8 cellular contexts compared by ENCODE assay signal in the genomic region with DNA sequence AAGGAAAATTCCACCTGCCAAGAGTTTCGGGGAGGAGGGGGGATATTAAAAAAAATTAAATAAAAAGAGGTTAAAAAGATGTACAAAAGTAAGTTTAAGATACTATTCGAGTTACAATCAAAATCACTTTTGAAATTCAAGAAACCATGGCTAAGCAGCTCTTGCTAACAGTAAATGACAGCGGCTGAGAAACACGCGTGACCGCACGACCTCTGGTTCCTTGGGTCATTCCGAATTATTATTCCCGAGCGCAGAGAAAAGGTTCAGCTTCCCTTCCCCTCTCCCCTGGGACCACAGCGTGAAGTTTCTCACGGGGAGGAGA. TPM values are rescaled to one million over a fixed set of nuclear protein-coding genes. Genes with fewer than 3 reads are reported as not detected.
DNase-seq lines count a peak whose midpoint lies in the region; ATAC-seq and TF ChIP-seq lines count a peak whose summit lies in the region.

No MANE protein-coding gene starts in this region.

- H3K4me3 ChIP-seq in GM12864 (ENCODE audit: low read depth, low read length) (peak overlapping the region; percentile 75), fibroblast of villous mesenchyme (ENCODE audit: low read depth, low read length) (peak overlapping the region; percentile 96), sigmoid colon (peak overlapping the region; percentile 69 to 79 (median 75))

- H3K27ac Mint-ChIP-seq in T-helper 17 cell = peak overlapping the region; percentile 94

- TF ChIP-seq CTCF in GM12864 (IDR thresholded peaks at IDR 0.05; ENCODE audit: low read depth, low read length, missing control alignments) (no peak), fibroblast of villous mesenchyme (IDR thresholded peaks at IDR 0.05; ENCODE audit: insufficient read depth, low read depth, low read length) (no peak), sigmoid colon (IDR thresholded peaks at IDR 0.05) (no peak), GM20000 (IDR thresholded peaks at IDR 0.05; ENCODE audit: extremely low read depth, missing control alignments) (no peak)

- H3K36me3 ChIP-seq in sigmoid colon = peaks cover 0 to 12% (median 2%) of the 10 kb centered on the region in 4 donors

- TF ChIP-seq POLR2A in sigmoid colon (IDR thresholded peaks at IDR 0.05) = no peak

- peaks cover 15% of the 10 kb centered on the region for H3K27me3 Mint-ChIP-seq in T-helper 17 cell

- H3K36me3 Mint-ChIP-seq in T-helper 17 cell (ENCODE audit: low read depth) = peaks cover under 1% of the 10 kb centered on the region

- WGBS in sigmoid colon, 2 donors = 2 to 5% methylated on average over 12 of the region's 12 CpGs

- H3K9me3 ChIP-seq in T-helper 17 cell (ENCODE audit: control insufficient read depth, low read length, poor library complexity, severe bottlenecking) (no peaks in the 10 kb centered on the region), sigmoid colon (no peaks in the 10 kb centered on the region)

- peaks cover 0 to 18% (median 14%) of the 10 kb centered on the region in 4 donors for H3K4me1 ChIP-seq in sigmoid colon

- intact Hi-C loops in sigmoid colon (cut with DNase I) = loop anchor here (10.0 kb wide), 1 partner anchor 442 kb away; no protein-coding TSS in a partner anchor

- H3K27me3 ChIP-seq in sigmoid colon = no peaks in the 10 kb centered on the region

- DNase-seq in GM12864 (ENCODE audit: low read depth) (no peak), T-helper 17 cell (no peak), fibroblast of villous mesenchyme (ENCODE audit: low read depth) (no peak), sigmoid colon (no peak), NOMO-1 treated with dmso at 0.1 percent for 144 hours (lab: John Stamatoyannopoulos, UW; ENCODE audit: unreplicated experiment) (no peak), HUDEP-2 (lab: John Stamatoyannopoulos, UW; ENCODE audit: unreplicated experiment in 76 of 76) (no peak), GM20000 (ENCODE audit: low spot score) (no peak)
- no peak for DNase-seq in NK-92 treated with Interleukin-12 subunit alpha and Interleukin-12 subunit beta, amount 100 ng/mL, for 24 hours (lab: John Stamatoyannopoulos, UW)

- TF ChIP-seq EP300 in sigmoid colon (IDR thresholded peaks at IDR 0.05) = no peak

- peaks cover 13% of the 10 kb centered on the region for H3K4me1 Mint-ChIP-seq in T-helper 17 cell

- H3K4me3 Mint-ChIP-seq in T-helper 17 cell = peak overlapping the region; percentile 94

- no peak for ATAC-seq in T-helper 17 cell

- peak overlapping the region; percentile 93 to 96 (median 96) for H3K27ac ChIP-seq in sigmoid colon

RNA-seq across cellular contexts. Expression of a gene that starts 0.6 kb away (rescaled TPM):
- 10 to 100 TPM; 12.4 to 12.9 TPM for total RNA-seq in T-helper 17 cell
- total RNA-seq in fibroblast of villous mesenchyme = 3.9 and 4.3 TPM in 2 replicates
- 10 to 100 TPM in 1 of 4 donors, 1 to 10 TPM in 3; 6.1 to 10.0 (median 7.7) TPM for total RNA-seq in sigmoid colon
- polyA plus RNA-seq in sigmoid colon = 1 to 10 TPM; 1.8 to 6.9 (median 3.5) TPM

RNA-seq across cellular contexts. Expression of a gene that starts 58.2 kb away (rescaled TPM):
- total RNA-seq in T-helper 17 cell (1 to 10 TPM; 3.6 to 5.2 TPM), fibroblast of villous mesenchyme (2.6 and 4.3 TPM in 2 replicates), sigmoid colon (10 to 100 TPM in 2 of 4 donors, 1 to 10 TPM in 2; 7.5 to 12.6 (median 10.7) TPM)
- 1 to 10 TPM; 2.4 to 9.6 (median 2.8) TPM for polyA plus RNA-seq in sigmoid colon
